ENCODE assay signal across 10 cellular contexts in the genomic region with DNA sequence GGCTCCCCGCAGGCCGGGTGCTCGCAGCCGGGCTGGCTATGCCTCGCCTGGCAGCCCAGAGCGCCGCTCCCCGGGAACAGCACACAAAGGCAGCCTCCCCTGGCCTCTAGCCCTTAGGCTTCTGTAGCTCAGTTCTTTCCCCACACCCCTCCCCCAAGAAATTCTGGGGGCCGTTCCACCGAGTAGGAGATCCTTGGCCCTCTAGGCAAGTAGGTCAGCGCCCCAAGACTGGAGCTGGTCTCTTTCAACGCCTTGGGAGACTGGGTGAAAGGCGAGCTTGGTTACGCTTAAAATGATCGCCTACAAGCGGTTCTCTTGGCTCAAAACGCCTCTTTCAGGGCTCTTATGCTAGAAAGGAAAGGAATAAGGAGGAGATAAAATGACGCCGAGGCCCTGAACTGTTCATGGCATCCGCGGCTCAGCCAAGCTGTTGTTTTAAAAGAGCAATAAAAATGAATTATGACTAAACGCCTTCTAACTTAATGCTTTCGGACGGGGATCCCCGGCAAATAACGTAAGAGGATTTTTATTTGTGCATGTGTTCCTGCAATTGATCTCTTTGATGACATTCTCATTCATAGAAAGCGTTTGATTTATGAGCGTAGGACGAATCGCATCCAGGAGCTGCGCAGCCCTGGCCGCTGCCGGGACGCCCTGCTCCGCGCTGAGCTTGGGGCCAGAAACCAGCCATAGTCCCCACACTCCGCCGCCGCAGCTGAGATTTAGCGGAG. TPM values are rescaled to one million over a fixed set of nuclear protein-coding genes. Genes with fewer than 3 reads are reported as not detected.
DNase-seq lines count a peak whose midpoint lies in the region; ATAC-seq, FAIRE-seq and TF ChIP-seq lines count a peak whose summit lies in the region.
"Had no signal": no experiment of that assay in that cellular context is flagged by ENCODE, and none has a peak within 500 bp of the region (broad histone marks: within the 10 kb centered on the region; RNA-seq: fewer than 3 reads in every experiment).

No MANE protein-coding gene starts in this region.

- H3K4me3 ChIP-seq in H7 (ENCODE audit: insufficient read depth, low read depth, low read length) (no peak overlapping the region), kidney (ENCODE audit: low read length in 2 of 2) (peak overlapping the region; percentile 61 to 81), skin epidermis (peak overlapping the region in 6 of 7 experiments; percentile 13 to 98 (median 72))

- peak; percentile 79 for DNase-seq in H7
- DNase-seq in amniotic epithelial cell (ENCODE audit: low read depth), result peak; percentile 55
- DNase-seq in kidney, result peak; percentile 87
- DNase-seq in activated CD8-positive, alpha-beta T cell treated with anti-CD3 and anti-CD28 coated beads for 36 hours, result no peak
- DNase-seq in GF-D8 (lab: John Stamatoyannopoulos, UW), result no peak
- DNase-seq: activated naive CD8-positive, alpha-beta T cell treated with anti-CD3 and anti-CD28 coated beads, Interleukin-2, amount 10 ng/mL, durations not matched to agents 7 days and 5 days; RPMI8226 had no signal

- FAIRE-seq in kidney (lab: Jason Lieb, UNC), result no peak

- intact Hi-C loops in kidney (cut with DNase I), result no loop called here
- intact Hi-C loops in activated CD8-positive, alpha-beta T cell treated with anti-CD3 and anti-CD28 coated beads for 36 hours (cut with micrococcal nuclease), result no loop called here

- peaks cover 53% of the 10 kb centered on the region for H3K27me3 Mint-ChIP-seq in activated CD8-positive, alpha-beta T cell treated with anti-CD3 and anti-CD28 coated beads for 36 hours

- no peaks in the 10 kb centered on the region for H3K36me3 ChIP-seq in H7 (replicated peaks; ENCODE audit: control insufficient read depth, insufficient read depth, low read length)
- no peaks in the 10 kb centered on the region for H3K36me3 ChIP-seq in kidney (ENCODE audit: control insufficient read depth in 1 of 2, insufficient read depth in 2 of 2, low read length in 2 of 2)

- H3K9me3 Mint-ChIP-seq in activated CD8-positive, alpha-beta T cell treated with anti-CD3 and anti-CD28 coated beads for 36 hours, result no peaks in the 10 kb centered on the region
- H3K9me3 Mint-ChIP-seq: activated naive CD8-positive, alpha-beta T cell treated with anti-CD3 and anti-CD28 coated beads, Interleukin-2, amount 10 ng/mL, durations not matched to agents 7 days and 5 days had no signal

- H3K36me3 Mint-ChIP-seq in activated CD8-positive, alpha-beta T cell treated with anti-CD3 and anti-CD28 coated beads for 36 hours (ENCODE audit: low read depth), result peaks cover 4% of the 10 kb centered on the region

- POLR2A ChIA-PET in activated CD8-positive, alpha-beta T cell treated with anti-CD3 and anti-CD28 coated beads for 36 hours (lab: Charles Lee), result interaction anchor here (1.3 kb wide), 1 partner anchor 12 kb away, joined by 3 read pairs; no protein-coding TSS in a partner anchor

- H3K27me3 ChIP-seq in H7 (ENCODE audit: control insufficient read depth, insufficient read depth, low read length), result peaks cover 100% of the 10 kb centered on the region

- H3K4me1 Mint-ChIP-seq in activated CD8-positive, alpha-beta T cell treated with anti-CD3 and anti-CD28 coated beads for 36 hours (ENCODE audit: low read depth), result peaks cover 28% of the 10 kb centered on the region

- H3K9me3 ChIP-seq in kidney (ENCODE audit: control insufficient read depth in 1 of 2, low read length in 2 of 2), result no peaks in the 10 kb centered on the region

- no peak overlapping the region for H3K27ac Mint-ChIP-seq in activated CD8-positive, alpha-beta T cell treated with anti-CD3 and anti-CD28 coated beads for 36 hours
- H3K27ac Mint-ChIP-seq: activated naive CD8-positive, alpha-beta T cell treated with anti-CD3 and anti-CD28 coated beads, Interleukin-2, amount 10 ng/mL, durations not matched to agents 7 days and 5 days had no signal

- peak overlapping the region; percentile 77 to 96 for H3K9ac ChIP-seq in kidney (ENCODE audit: low read length in 2 of 2)

- peaks cover 0 to 16% of the 10 kb centered on the region in 2 donors for H3K4me1 ChIP-seq in kidney (ENCODE audit: control insufficient read depth in 1 of 2, insufficient read depth in 1 of 2, low read depth in 1 of 2, low read length in 2 of 2)

- no peak for ATAC-seq in activated CD8-positive, alpha-beta T cell treated with anti-CD3 and anti-CD28 coated beads for 36 hours
- ATAC-seq in GM18873 (IDR thresholded peaks at IDR 0.05; ENCODE audit: low FRiP score, unreplicated experiment), result no peak
- ATAC-seq in GM19023 (IDR thresholded peaks at IDR 0.05; ENCODE audit: unreplicated experiment), result no peak

- H3K4me3 Mint-ChIP-seq in activated CD8-positive, alpha-beta T cell treated with anti-CD3 and anti-CD28 coated beads for 36 hours, result no peak overlapping the region
- H3K4me3 Mint-ChIP-seq: activated naive CD8-positive, alpha-beta T cell treated with anti-CD3 and anti-CD28 coated beads, Interleukin-2, amount 10 ng/mL, durations not matched to agents 7 days and 5 days had no signal

- H3K27ac ChIP-seq in kidney (ENCODE audit: low read depth in 2 of 2, low read length in 2 of 2) (peak overlapping the region; percentile 93 to 95), skin epidermis (peak overlapping the region in 14 of 21 experiments; percentile 12 to 92 (median 60))

- CTCF ChIA-PET in activated CD8-positive, alpha-beta T cell treated with anti-CD3 and anti-CD28 coated beads for 36 hours (lab: Charles Lee), result interaction anchor here (2.4 kb wide), 1 partner anchor 52 kb away, joined by 9 read pairs; no protein-coding TSS in a partner anchor

- TF ChIP-seq CTCF in kidney (IDR thresholded peaks at IDR 0.05; ENCODE audit: borderline replicate concordance, extremely low read depth, insufficient read depth), result no peak
- TF ChIP-seq CTCF in activated CD8-positive, alpha-beta T cell treated with anti-CD3 and anti-CD28 coated beads for 36 hours (IDR thresholded peaks at IDR 0.05), result no peak

RNA-seq across cellular contexts. Expression of gene HOXA1, which starts 2.9 kb away (rescaled TPM):
- total RNA-seq in H7 (2014; rRNA removed; shearing (Covaris generic)), result 0.10 TPM in 1 of 2 replicates, not detected in the other
- total RNA-seq in kidney, result 2.4 TPM
- 1.1 TPM for polyA plus RNA-seq in kidney (ENCODE audit: insufficient read depth, low read depth, low replicate concordance)
- under 1 TPM; 0.25 TPM for total RNA-seq in activated CD8-positive, alpha-beta T cell treated with anti-CD3 and anti-CD28 coated beads for 36 hours

RNA-seq across cellular contexts. Expression of gene HOXA2, which starts 3.8 kb away (rescaled TPM):
- total RNA-seq in H7 (2014; rRNA removed; shearing (Covaris generic)), result not detected in 2 replicates
- total RNA-seq in kidney, result 2.9 TPM
- 1.3 TPM for polyA plus RNA-seq in kidney (ENCODE audit: insufficient read depth, low read depth, low replicate concordance)
- total RNA-seq in activated CD8-positive, alpha-beta T cell treated with anti-CD3 and anti-CD28 coated beads for 36 hours, result not detected
- total RNA-seq: activated naive CD8-positive, alpha-beta T cell treated with anti-CD3 and anti-CD28 coated beads, Interleukin-2, amount 10 ng/mL, durations not matched to agents 7 days and 5 days had no signal

RNA-seq across cellular contexts. Expression of gene HOXA4, which starts 31.9 kb away (rescaled TPM):
- total RNA-seq in H7 (2014; rRNA removed; shearing (Covaris generic)), result not detected in 2 replicates
- total RNA-seq in kidney, result 11.2 TPM
- polyA plus RNA-seq in kidney (ENCODE audit: insufficient read depth, low read depth, low replicate concordance), result 13.0 TPM
- under 1 TPM in 1 of 2 experiments, not detected in 1; 0.25 TPM for total RNA-seq in activated CD8-positive, alpha-beta T cell treated with anti-CD3 and anti-CD28 coated beads for 36 hours

RNA-seq across cellular contexts. Expression of gene HOXA5, which starts 44.8 kb away (rescaled TPM):
- not detected in 2 replicates for total RNA-seq in H7 (2014; rRNA removed; shearing (Covaris generic))
- 38.0 TPM for total RNA-seq in kidney
- polyA plus RNA-seq in kidney (ENCODE audit: insufficient read depth, low read depth, low replicate concordance), result 19.4 TPM
- not detected for total RNA-seq in activated CD8-positive, alpha-beta T cell treated with anti-CD3 and anti-CD28 coated beads for 36 hours
- total RNA-seq: activated naive CD8-positive, alpha-beta T cell treated with anti-CD3 and anti-CD28 coated beads, Interleukin-2, amount 10 ng/mL, durations not matched to agents 7 days and 5 days had no signal

RNA-seq across cellular contexts. Expression of gene HOXA6, which starts 48.9 kb away (rescaled TPM):
- not detected in 2 replicates for total RNA-seq in H7 (2014; rRNA removed; shearing (Covaris generic))
- 22.0 TPM for total RNA-seq in kidney
- polyA plus RNA-seq in kidney (ENCODE audit: insufficient read depth, low read depth, low replicate concordance), result 1.1 TPM
- not detected for total RNA-seq in activated CD8-positive, alpha-beta T cell treated with anti-CD3 and anti-CD28 coated beads for 36 hours
- total RNA-seq: activated naive CD8-positive, alpha-beta T cell treated with anti-CD3 and anti-CD28 coated beads, Interleukin-2, amount 10 ng/mL, durations not matched to agents 7 days and 5 days had no signal

Comparison
In these comparisons a context has a peak if more than half of its experiments do, and no peak if none do; other contexts are left out.
1. DNase-seq: peak in H7 (single experiment), amniotic epithelial cell (single experiment) and kidney (single experiment); none in activated CD8-positive, alpha-beta T cell treated with anti-CD3 and anti-CD28 coated beads for 36 hours (single experiment) and GF-D8 (single experiment).